Comparison of ENCODE assay signal across 8 cellular contexts in the genomic region with DNA sequence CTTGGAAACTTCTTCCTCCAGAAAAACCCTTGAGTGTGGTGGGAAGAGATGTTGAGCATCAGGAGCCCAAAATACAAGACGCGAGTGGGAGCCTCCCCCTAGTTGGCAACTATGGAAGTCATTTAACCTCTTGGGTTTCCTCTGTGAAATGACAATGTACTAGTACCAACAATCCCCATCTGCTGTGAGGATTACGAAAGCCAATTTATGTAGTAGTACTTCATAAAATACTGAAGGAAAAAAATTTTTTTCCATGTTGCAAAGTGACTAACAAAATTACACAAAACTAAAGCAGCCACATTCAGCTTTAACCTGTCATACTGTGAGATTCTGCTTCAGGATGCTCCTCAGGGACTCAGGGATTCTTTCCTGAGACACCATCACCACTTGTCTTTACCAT. TPM values are rescaled to one million over a fixed set of nuclear protein-coding genes. Genes with fewer than 3 reads are reported as not detected.
DNase-seq lines count a peak whose midpoint lies in the region; ATAC-seq, FAIRE-seq and TF ChIP-seq lines count a peak whose summit lies in the region.

No MANE protein-coding gene starts in this region.

- peaks cover 11% of the 10 kb centered on the region for H3K36me3 Mint-ChIP-seq in type B pancreatic cell

- TF ChIP-seq CTCF in body of pancreas (IDR thresholded peaks at IDR 0.05) (no peak), HepG2 (CRISPR knock-in tag; IDR thresholded peaks at IDR 0.05) (no peak), type B pancreatic cell (conservative IDR thresholded peaks at IDR 0.05) (no peak)

- H3K27ac ChIP-seq in body of pancreas, result peak overlapping the region; percentile 28 to 85 (median 66)
- peak overlapping the region; percentile 8 for H3K27ac ChIP-seq in HepG2 (ENCODE audit: extremely low read length, insufficient read depth, low read length)

- H3K79me2 ChIP-seq in HepG2 (ENCODE audit: insufficient read depth, low read length), result peaks cover 32% of the 10 kb centered on the region

- H3K4me1 ChIP-seq in body of pancreas (peaks cover 22% of the 10 kb centered on the region), HepG2 (ENCODE audit: insufficient read depth, low read length) (peaks cover 40% of the 10 kb centered on the region)

- no peaks in the 10 kb centered on the region for H3K36me3 ChIP-seq in body of pancreas (replicated peaks in 1 of 2; ENCODE audit: insufficient read depth in 1 of 2, low read depth in 2 of 2)
- H3K36me3 ChIP-seq in HepG2 (replicated peaks in 1 of 2; ENCODE audit: control insufficient read depth in 1 of 2, insufficient read depth in 2 of 2, low read length in 2 of 2), result no peaks in the 10 kb centered on the region; a peak in 1 of 5 replicates

- H4K20me1 ChIP-seq in HepG2 (ENCODE audit: insufficient read depth, low read length), result no peaks in the 10 kb centered on the region

- CTCF ChIA-PET in HepG2 (lab: Yijun Ruan, JAX; ENCODE audit: low intra/inter-chr PET ratio, low total read pairs), result no interaction called here

- H3K27ac Mint-ChIP-seq in type B pancreatic cell, result peak overlapping the region; percentile 77

- intact Hi-C loops in body of pancreas (cut with DNase I), result no loop called here
- intact Hi-C loops in HepG2 (cut with micrococcal nuclease; ENCODE audit: unreplicated experiment), result no loop called here

- POLR2A ChIA-PET in HepG2 (lab: Yijun Ruan, JAX), result interaction anchor here (0.9 to 1.5 kb wide), 5 partner anchors 10 to 131 kb away, joined by 3 to 9 read pairs (median 4); a partner anchor contains a TSS

- ATAC-seq in body of pancreas (peak; percentile 24), HepG2 (peak; percentile 19; the same call in 2 of the 3 replicates), GM21786 (IDR thresholded peaks at IDR 0.05; ENCODE audit: unreplicated experiment) (no peak), GM19351 (IDR thresholded peaks at IDR 0.05; ENCODE audit: unreplicated experiment) (no peak)

- H3K4me1 Mint-ChIP-seq in type B pancreatic cell (ENCODE audit: unreplicated experiment), result peaks cover 22% of the 10 kb centered on the region

- peak overlapping the region; percentile 59 for H3K9ac ChIP-seq in HepG2 (ENCODE audit: insufficient read depth, low read depth, low read length)

- no peak for FAIRE-seq in HepG2 (lab: Jason Lieb, UNC)

- peak overlapping the region in 1 of 2 donors; percentile 95 for H3K4me3 ChIP-seq in body of pancreas
- H3K4me3 ChIP-seq in HepG2 (replicated peaks in 1 of 3; ENCODE audit: insufficient read depth in 1 of 3, low read depth in 2 of 3, low read length in 3 of 3), result peak overlapping the region; percentile 97 to 98 (median 98)

- DNase-seq in NCI-H1105 treated with DMSO at 0.1 percent for 48 hours (lab: John Stamatoyannopoulos, UW) (peak; percentile 34), NCI-H1105 (lab: John Stamatoyannopoulos, UW) (no peak), NCI-H2171 (lab: John Stamatoyannopoulos, UW) (peak; percentile 55), body of pancreas (no peak), HepG2 (ENCODE audit: low spot score) (no peak), type B pancreatic cell (ENCODE audit: extremely low spot score, unreplicated experiment) (no peak)

- no peak for TF ChIP-seq RAD21 in HepG2 (CRISPR knock-in tag; IDR thresholded peaks at IDR 0.05)

- in situ Hi-C loops in HepG2 (cut with HindIII; ENCODE audit: extremely low pct_ligation_motif_present, low pct_unique_long_range_greater_than_20kb), result no loop called here

- BruUV-seq in HepG2 (replicated peaks; lab: Mats Ljungman, UMichigan), result no TSS peak

- H3K27me3 ChIP-seq in body of pancreas, result no peaks in the 10 kb centered on the region
- no peaks in the 10 kb centered on the region; a peak in 1 of 5 replicates for H3K27me3 ChIP-seq in HepG2 (ENCODE audit: control insufficient read depth in 1 of 2, insufficient read depth in 2 of 2, low read length in 2 of 2)

- 2 to 6% methylated on average over 3 of the region's 3 CpGs for WGBS in body of pancreas, 2 donors
- 2% methylated on average over 3 of the region's 3 CpGs for WGBS in HepG2 (ENCODE audit: low lambda C conversion rate)

- peak overlapping the region; percentile 88 for H2AFZ ChIP-seq in HepG2 (ENCODE audit: low read length)

- peak overlapping the region; percentile 82 for H3K4me2 ChIP-seq in HepG2 (ENCODE audit: low read depth, low read length)

- H3K9me3 ChIP-seq in body of pancreas, result no peaks in the 10 kb centered on the region
- H3K9me3 ChIP-seq in HepG2 (ENCODE audit: low read length), result no peaks in the 10 kb centered on the region

- no peak for TF ChIP-seq POLR2A in body of pancreas (IDR thresholded peaks at IDR 0.05)
- no peak for TF ChIP-seq POLR2A in HepG2 (IDR thresholded peaks at IDR 0.05; ENCODE audit: insufficient read depth in 1 of 2, low read depth in 2 of 2, low read length in 2 of 2)

- no peak for TF ChIP-seq EP300 in HepG2 (IDR thresholded peaks at IDR 0.05; ENCODE audit: low read depth in 2 of 2, low read length in 2 of 2)
- TF ChIP-seq EP300 in HepG2 (CRISPR knock-in tag; IDR thresholded peaks at IDR 0.05; ENCODE audit: borderline replicate concordance), result no peak

- H3K4me3 Mint-ChIP-seq in type B pancreatic cell, result peak overlapping the region; percentile 96

- H3K27me3 Mint-ChIP-seq in type B pancreatic cell, result no peaks in the 10 kb centered on the region

- H3K9me3 Mint-ChIP-seq in type B pancreatic cell, result no peaks in the 10 kb centered on the region

RNA-seq across cellular contexts. Expression of a gene that starts 0.6 kb away (rescaled TPM):
- total RNA-seq in body of pancreas (1 to 10 TPM; 7.6 to 8.3 TPM), HepG2 (2016; rRNA removed; fragmentation: Illumina TruSeq; extraction: Trizol) (24.0 and 27.9 TPM in 2 replicates), type B pancreatic cell (ENCODE audit: low replicate concordance) (22.7 and 23.8 TPM in 2 replicates)
- total RNA-seq in HepG2 (2016; cell fraction: cytosol; rRNA removed; fragmentation: Illumina TruSeq; extraction: Trizol; ENCODE audit: low read depth), result 7.0 and 7.4 TPM in 2 replicates
- 25.7 TPM in 2 replicates for total RNA-seq in HepG2 (2016; cell fraction: insoluble cytoplasmic fraction; rRNA removed; fragmentation: Illumina TruSeq; extraction: Trizol)
- total RNA-seq in HepG2 (2016; cell fraction: membrane; rRNA removed; fragmentation: Illumina TruSeq; extraction: Trizol), result 8.4 and 11.0 TPM in 2 replicates
- total RNA-seq in HepG2 (2016; cell fraction: nucleus; rRNA removed; fragmentation: Illumina TruSeq; extraction: Trizol), result 20.3 and 22.9 TPM in 2 replicates
- 12.6 and 15.7 TPM in 2 replicates for polyA plus RNA-seq in HepG2 (2011; rRNA removed)
- 7.8 and 12.4 TPM in 2 replicates for polyA plus RNA-seq in HepG2 (2011; cell fraction: cytosol; rRNA removed)
- polyA plus RNA-seq in HepG2 (2011; cell fraction: nucleus; rRNA removed), result 6.1 and 7.7 TPM in 2 replicates
- polyA plus RNA-seq in HepG2 (2012), result 10.8 and 11.8 TPM in 2 replicates
- polyA plus RNA-seq in HepG2 (2016; cell fraction: cytosol; fragmentation: Illumina TruSeq; extraction: Trizol; ENCODE audit: low read depth), result 3.5 and 4.2 TPM in 2 replicates
- polyA plus RNA-seq in HepG2 (2016; cell fraction: insoluble cytoplasmic fraction; fragmentation: Illumina TruSeq; extraction: Trizol; ENCODE audit: low read depth), result 28.0 and 29.5 TPM in 2 replicates
- polyA plus RNA-seq in HepG2 (2016; cell fraction: membrane; fragmentation: Illumina TruSeq; extraction: Trizol; ENCODE audit: low read depth), result 7.3 and 7.7 TPM in 2 replicates
- polyA plus RNA-seq in HepG2 (2016; cell fraction: nucleus; fragmentation: Illumina TruSeq; extraction: Trizol; ENCODE audit: insufficient read depth, low read depth), result 41.8 and 43.0 TPM in 2 replicates
- polyA minus RNA-seq in HepG2 (2011; rRNA and poly(A)+ RNA removed; ENCODE audit: low replicate concordance), result 9.5 and 14.5 TPM in 2 replicates
- polyA minus RNA-seq in HepG2 (2011; cell fraction: cytosol; rRNA and poly(A)+ RNA removed), result 6.0 and 6.3 TPM in 2 replicates
- 6.3 and 9.4 TPM in 2 replicates for polyA minus RNA-seq in HepG2 (2011; cell fraction: nucleus; rRNA and poly(A)+ RNA removed)

RNA-seq across cellular contexts. Expression of a gene that starts 36.7 kb away (rescaled TPM):
- 100 to 1,000 TPM in 1 of 2 donors, 10 to 100 TPM in 1; 98.9 to 122 TPM for total RNA-seq in body of pancreas
- total RNA-seq in HepG2 (2016; rRNA removed; fragmentation: Illumina TruSeq; extraction: Trizol), result 274 and 393 TPM in 2 replicates
- total RNA-seq in HepG2 (2016; cell fraction: cytosol; rRNA removed; fragmentation: Illumina TruSeq; extraction: Trizol; ENCODE audit: low read depth), result 96.2 and 106 TPM in 2 replicates
- 279 and 367 TPM in 2 replicates for total RNA-seq in HepG2 (2016; cell fraction: insoluble cytoplasmic fraction; rRNA removed; fragmentation: Illumina TruSeq; extraction: Trizol)
- 202 and 206 TPM in 2 replicates for total RNA-seq in HepG2 (2016; cell fraction: membrane; rRNA removed; fragmentation: Illumina TruSeq; extraction: Trizol)
- 86.1 and 94.9 TPM in 2 replicates for total RNA-seq in HepG2 (2016; cell fraction: nucleus; rRNA removed; fragmentation: Illumina TruSeq; extraction: Trizol)
- 104 and 110 TPM in 2 replicates for polyA plus RNA-seq in HepG2 (2011; rRNA removed)
- 60.5 and 92.1 TPM in 2 replicates for polyA plus RNA-seq in HepG2 (2011; cell fraction: cytosol; rRNA removed)
- polyA plus RNA-seq in HepG2 (2011; cell fraction: nucleus; rRNA removed), result 22.5 and 35.3 TPM in 2 replicates
- polyA plus RNA-seq in HepG2 (2012), result 273 and 374 TPM in 2 replicates
- 142 and 151 TPM in 2 replicates for polyA plus RNA-seq in HepG2 (2016; cell fraction: cytosol; fragmentation: Illumina TruSeq; extraction: Trizol; ENCODE audit: low read depth)
- polyA plus RNA-seq in HepG2 (2016; cell fraction: insoluble cytoplasmic fraction; fragmentation: Illumina TruSeq; extraction: Trizol; ENCODE audit: low read depth), result 458 and 479 TPM in 2 replicates
- polyA plus RNA-seq in HepG2 (2016; cell fraction: membrane; fragmentation: Illumina TruSeq; extraction: Trizol; ENCODE audit: low read depth), result 211 and 234 TPM in 2 replicates
- polyA plus RNA-seq in HepG2 (2016; cell fraction: nucleus; fragmentation: Illumina TruSeq; extraction: Trizol; ENCODE audit: insufficient read depth, low read depth), result 146 and 149 TPM in 2 replicates
- 57.3 and 59.1 TPM in 2 replicates for polyA minus RNA-seq in HepG2 (2011; rRNA and poly(A)+ RNA removed; ENCODE audit: low replicate concordance)
- 121 and 140 TPM in 2 replicates for polyA minus RNA-seq in HepG2 (2011; cell fraction: cytosol; rRNA and poly(A)+ RNA removed)
- polyA minus RNA-seq in HepG2 (2011; cell fraction: nucleus; rRNA and poly(A)+ RNA removed), result 28.6 and 46.7 TPM in 2 replicates
- total RNA-seq in type B pancreatic cell (ENCODE audit: low replicate concordance), result 252 and 317 TPM in 2 replicates

RNA-seq across cellular contexts. Expression of a gene that starts 37.2 kb away (rescaled TPM):
- total RNA-seq in body of pancreas, result 10 to 100 TPM in 1 of 2 donors, 1 to 10 TPM in 1; 6.9 to 14.3 TPM
- total RNA-seq in HepG2 (2016; rRNA removed; fragmentation: Illumina TruSeq; extraction: Trizol), result 10.3 and 15.9 TPM in 2 replicates
- 6.3 and 6.9 TPM in 2 replicates for total RNA-seq in HepG2 (2016; cell fraction: cytosol; rRNA removed; fragmentation: Illumina TruSeq; extraction: Trizol; ENCODE audit: low read depth)
- total RNA-seq in HepG2 (2016; cell fraction: insoluble cytoplasmic fraction; rRNA removed; fragmentation: Illumina TruSeq; extraction: Trizol), result 10.3 and 14.2 TPM in 2 replicates
- 8.4 and 9.9 TPM in 2 replicates for total RNA-seq in HepG2 (2016; cell fraction: membrane; rRNA removed; fragmentation: Illumina TruSeq; extraction: Trizol)
- total RNA-seq in HepG2 (2016; cell fraction: nucleus; rRNA removed; fragmentation: Illumina TruSeq; extraction: Trizol), result 11.4 and 12.4 TPM in 2 replicates
- 11.4 and 14.0 TPM in 2 replicates for polyA plus RNA-seq in HepG2 (2011; rRNA removed)
- polyA plus RNA-seq in HepG2 (2011; cell fraction: cytosol; rRNA removed), result 6.8 and 8.4 TPM in 2 replicates
- polyA plus RNA-seq in HepG2 (2011; cell fraction: nucleus; rRNA removed), result 9.2 and 10.6 TPM in 2 replicates
- polyA plus RNA-seq in HepG2 (2012), result 4.7 and 6.7 TPM in 2 replicates
- polyA plus RNA-seq in HepG2 (2016; cell fraction: cytosol; fragmentation: Illumina TruSeq; extraction: Trizol; ENCODE audit: low read depth), result 4.5 and 5.8 TPM in 2 replicates
- 11.0 and 12.5 TPM in 2 replicates for polyA plus RNA-seq in HepG2 (2016; cell fraction: insoluble cytoplasmic fraction; fragmentation: Illumina TruSeq; extraction: Trizol; ENCODE audit: low read depth)
- 7.6 and 8.4 TPM in 2 replicates for polyA plus RNA-seq in HepG2 (2016; cell fraction: membrane; fragmentation: Illumina TruSeq; extraction: Trizol; ENCODE audit: low read depth)
- polyA plus RNA-seq in HepG2 (2016; cell fraction: nucleus; fragmentation: Illumina TruSeq; extraction: Trizol; ENCODE audit: insufficient read depth, low read depth), result 14.5 TPM in 2 replicates
- polyA minus RNA-seq in HepG2 (2011; rRNA and poly(A)+ RNA removed; ENCODE audit: low replicate concordance), result 16.7 and 45.3 TPM in 2 replicates
- 14.6 and 15.7 TPM in 2 replicates for polyA minus RNA-seq in HepG2 (2011; cell fraction: cytosol; rRNA and poly(A)+ RNA removed)
- 24.5 and 26.7 TPM in 2 replicates for polyA minus RNA-seq in HepG2 (2011; cell fraction: nucleus; rRNA and poly(A)+ RNA removed)
- total RNA-seq in type B pancreatic cell (ENCODE audit: low replicate concordance), result 21.9 and 30.9 TPM in 2 replicates

RNA-seq across cellular contexts. Expression of a gene that starts 42.2 kb away (rescaled TPM):
- total RNA-seq in body of pancreas, result not detected
- not detected in 2 replicates for total RNA-seq in HepG2 (2016; rRNA removed; fragmentation: Illumina TruSeq; extraction: Trizol)
- total RNA-seq in HepG2 (2016; cell fraction: cytosol; rRNA removed; fragmentation: Illumina TruSeq; extraction: Trizol; ENCODE audit: low read depth), result not detected in 2 replicates
- total RNA-seq in HepG2 (2016; cell fraction: insoluble cytoplasmic fraction; rRNA removed; fragmentation: Illumina TruSeq; extraction: Trizol), result not detected in 2 replicates
- total RNA-seq in HepG2 (2016; cell fraction: membrane; rRNA removed; fragmentation: Illumina TruSeq; extraction: Trizol), result not detected in 2 replicates
- not detected in 2 replicates for total RNA-seq in HepG2 (2016; cell fraction: nucleus; rRNA removed; fragmentation: Illumina TruSeq; extraction: Trizol)
- polyA plus RNA-seq in HepG2 (2011; rRNA removed), result not detected in 2 replicates
- polyA plus RNA-seq in HepG2 (2011; cell fraction: cytosol; rRNA removed), result not detected in 2 replicates
- polyA plus RNA-seq in HepG2 (2011; cell fraction: nucleus; rRNA removed), result not detected in 2 replicates
- polyA plus RNA-seq in HepG2 (2012), result 0.11 and 0.20 TPM in 2 replicates
- not detected in 2 replicates for polyA plus RNA-seq in HepG2 (2016; cell fraction: cytosol; fragmentation: Illumina TruSeq; extraction: Trizol; ENCODE audit: low read depth)
- polyA plus RNA-seq in HepG2 (2016; cell fraction: insoluble cytoplasmic fraction; fragmentation: Illumina TruSeq; extraction: Trizol; ENCODE audit: low read depth), result not detected in 2 replicates
- not detected in 2 replicates for polyA plus RNA-seq in HepG2 (2016; cell fraction: membrane; fragmentation: Illumina TruSeq; extraction: Trizol; ENCODE audit: low read depth)
- not detected in 2 replicates for polyA plus RNA-seq in HepG2 (2016; cell fraction: nucleus; fragmentation: Illumina TruSeq; extraction: Trizol; ENCODE audit: insufficient read depth, low read depth)
- not detected in 2 replicates for polyA minus RNA-seq in HepG2 (2011; rRNA and poly(A)+ RNA removed; ENCODE audit: low replicate concordance)
- not detected in 2 replicates for polyA minus RNA-seq in HepG2 (2011; cell fraction: cytosol; rRNA and poly(A)+ RNA removed)
- not detected in 2 replicates for polyA minus RNA-seq in HepG2 (2011; cell fraction: nucleus; rRNA and poly(A)+ RNA removed)
- total RNA-seq in type B pancreatic cell (ENCODE audit: low replicate concordance), result 0.10 TPM in 1 of 2 replicates, not detected in the other

Comparison
In these comparisons a context has a peak if more than half of its experiments do, and no peak if none do; other contexts are left out.
1. DNase-seq: peak in NCI-H1105 treated with DMSO at 0.1 percent for 48 hours (single experiment) and NCI-H2171 (single experiment); none in NCI-H1105 (single experiment), body of pancreas (0 of 4), HepG2 (single experiment) and type B pancreatic cell (single experiment).
2. ATAC-seq: peak in body of pancreas (single experiment) and HepG2 (single experiment); none in GM21786 (single experiment) and GM19351 (single experiment).